Comparison of ENCODE assay signal across 19 cellular contexts in the genomic region with DNA sequence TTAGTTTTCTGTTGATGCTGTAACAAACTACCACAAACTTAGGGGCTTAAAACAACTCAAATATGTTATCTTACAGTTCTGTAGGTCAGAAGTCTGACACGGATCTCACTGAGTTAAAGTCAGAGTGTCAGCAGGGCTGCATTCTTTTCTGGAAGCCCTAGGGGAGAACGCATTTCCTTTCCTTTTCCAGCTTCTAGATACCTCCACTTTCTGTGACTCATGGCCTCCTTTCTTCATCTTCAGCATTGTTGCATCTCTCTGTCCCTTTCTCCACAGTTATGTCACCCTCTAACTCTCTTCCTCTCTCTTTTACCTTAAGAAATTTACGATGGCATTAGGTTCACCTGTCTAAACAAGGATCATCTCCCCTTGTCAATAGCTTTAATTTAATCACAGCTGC. TPM values are rescaled to one million over a fixed set of nuclear protein-coding genes. Genes with fewer than 3 reads are reported as not detected.
A peak's percentile ranks its signal among the peaks of the same experiment; 100 is the strongest.
DNase-seq lines count a peak whose midpoint lies in the region; ATAC-seq and TF ChIP-seq lines count a peak whose summit lies in the region.
"Had no signal": no experiment of that assay in that cellular context is flagged by ENCODE, and none has a peak within 500 bp of the region (broad histone marks: within the 10 kb centered on the region; RNA-seq: fewer than 3 reads in every experiment).

No MANE protein-coding gene starts in this region.

- peak overlapping the region; percentile 39; the same call in 1 of the 2 replicates for H3K9ac ChIP-seq in IMR-90 (ENCODE audit: low read depth, low read length)

- TF ChIP-seq RAD21 in IMR-90 (IDR thresholded peaks at IDR 0.05; ENCODE audit: low read length), result no peak

- no peak for TF ChIP-seq CTCF in Calu3 (IDR thresholded peaks at IDR 0.05; ENCODE audit: unreplicated experiment)
- TF ChIP-seq CTCF in IMR-90 (conservative IDR thresholded peaks at IDR 0.05; ENCODE audit: low read depth, low read length), result no peak
- no peak for TF ChIP-seq CTCF in chondrocyte (IDR thresholded peaks at IDR 0.05)

- CTCF ChIA-PET in Calu3 (lab: Charles Lee), result interaction anchor here (0.6 kb wide), 1 partner anchor 18 kb away, joined by 3 read pairs; no protein-coding TSS in a partner anchor
- CTCF ChIA-PET in IMR-90 (lab: Yijun Ruan, JAX), result no interaction called here

- no peak for TF ChIP-seq POLR2A in IMR-90 (IDR thresholded peaks at IDR 0.05; ENCODE audit: low read depth, low read length)

- no peak overlapping the region for H4K91ac ChIP-seq in IMR-90 (ENCODE audit: insufficient read depth, low read depth, low read length)

- H2AK9ac ChIP-seq in IMR-90 (replicated peaks; ENCODE audit: low read depth, low read length, poor library complexity), result no peak overlapping the region

- no peak overlapping the region for H2AFZ ChIP-seq in IMR-90 (replicated peaks; ENCODE audit: low read length, poor library complexity)

- dilution Hi-C loops in IMR-90 (cut with HindIII; ENCODE audit: low sequenced_read_pairs, unreplicated experiment), result no loop called here

- no peaks in the 10 kb centered on the region for H3K36me3 ChIP-seq in IMR-90 (ENCODE audit: control insufficient read depth, insufficient read depth, low read length)
- H3K36me3 ChIP-seq: heart left ventricle, left lung had no signal

- H3K23ac ChIP-seq in IMR-90 (ENCODE audit: low read depth, low read length), result no peak overlapping the region

- peak overlapping the region; percentile 6; the same call in 1 of the 2 replicates for H3K14ac ChIP-seq in IMR-90 (replicated peaks; ENCODE audit: low read depth, low read length)

- no peaks in the 10 kb centered on the region for H3K9me3 Mint-ChIP-seq in Calu3 (ENCODE audit: low read depth, unreplicated experiment)
- H3K9me3 Mint-ChIP-seq in chondrocyte (ENCODE audit: low read depth), result no peaks in the 10 kb centered on the region
- H3K9me3 Mint-ChIP-seq: effector memory CD8-positive, alpha-beta T cell; natural killer cell; type B pancreatic cell had no signal

- ATAC-seq in IMR-90 (ENCODE audit: low read depth) (peak; percentile 54), GM19467 (IDR thresholded peaks at IDR 0.05; ENCODE audit: unreplicated experiment) (no peak)
- ATAC-seq: effector memory CD8-positive, alpha-beta T cell; heart left ventricle; left lung; natural killer cell; Panc1; right cardiac atrium had no signal

- H3K4me3 ChIP-seq in IMR-90 (ENCODE audit: insufficient read depth, low read depth, low read length), result no peak overlapping the region
- H3K4me3 ChIP-seq: heart left ventricle, left lung had no signal

- H3K27me3 ChIP-seq in IMR-90 (ENCODE audit: control insufficient read depth, insufficient read depth, low read length), result no peaks in the 10 kb centered on the region
- H3K27me3 ChIP-seq: heart left ventricle, left lung had no signal

- H3K4me1 Mint-ChIP-seq in Calu3 (ENCODE audit: low read depth, unreplicated experiment) (peaks cover 32% of the 10 kb centered on the region), chondrocyte (ENCODE audit: low read depth) (peaks cover 16% of the 10 kb centered on the region)
- H3K4me1 Mint-ChIP-seq: B cell, natural killer cell had no signal

- WGBS in IMR-90 (ENCODE audit: extremely low coverage in 2 of 2, insufficient read length in 1 of 2), 2 experiments, result 23% methylated on average over 3 of the region's 3 CpGs; no CpG with 5 or more reads in 1 of the 2 experiments

- no peak overlapping the region for H3K4me3 Mint-ChIP-seq in Calu3 (ENCODE audit: low read depth, unreplicated experiment)
- H3K4me3 Mint-ChIP-seq in chondrocyte (ENCODE audit: unreplicated experiment), result no peak overlapping the region
- H3K4me3 Mint-ChIP-seq: B cell; effector memory CD8-positive, alpha-beta T cell; natural killer cell; type B pancreatic cell had no signal

- H3K18ac ChIP-seq in IMR-90 (ENCODE audit: low read depth, low read length), result peak overlapping the region; percentile 32; the same call in 1 of the 2 replicates

- in situ Hi-C loops in IMR-90 (cut with MboI; ENCODE audit: low sequenced_read_pairs), result no loop called here

- H3K27ac Mint-ChIP-seq in Calu3 (ENCODE audit: unreplicated experiment) (peak overlapping the region; percentile 31), chondrocyte (ENCODE audit: unreplicated experiment) (peak overlapping the region; percentile 58)
- H3K27ac Mint-ChIP-seq: B cell; effector memory CD8-positive, alpha-beta T cell; natural killer cell; type B pancreatic cell had no signal

- peak overlapping the region; percentile 1; the same call in 1 of the 2 replicates for H4K5ac ChIP-seq in IMR-90 (ENCODE audit: low read depth, low read length)

- H3K56ac ChIP-seq in IMR-90 (ENCODE audit: extremely low read depth, insufficient read depth, low read length), result no peak overlapping the region

- POLR2A ChIA-PET in IMR-90 (lab: Charles Lee; ENCODE audit: unreplicated experiment), result no interaction called here

- H3K4me1 ChIP-seq in IMR-90 (ENCODE audit: control insufficient read depth, insufficient read depth, low read length), result peaks cover 3% of the 10 kb centered on the region; the same call in 1 of the 2 replicates
- H3K4me1 ChIP-seq: left lung had no signal

- no peaks in the 10 kb centered on the region for H3K27me3 Mint-ChIP-seq in Calu3 (ENCODE audit: unreplicated experiment)
- H3K27me3 Mint-ChIP-seq in chondrocyte (ENCODE audit: low read depth), result no peaks in the 10 kb centered on the region
- H3K27me3 Mint-ChIP-seq: type B pancreatic cell had no signal

- H3K79me1 ChIP-seq in IMR-90 (ENCODE audit: low read depth in 1 of 2, low read length in 2 of 2), result no peaks in the 10 kb centered on the region

- H2BK120ac ChIP-seq in IMR-90 (ENCODE audit: low read depth, low read length), result peak overlapping the region; percentile 60

- H3K9me1 ChIP-seq in IMR-90 (ENCODE audit: insufficient read depth, low read length), result peaks cover 3% of the 10 kb centered on the region

- H3K36me3 Mint-ChIP-seq in Calu3 (ENCODE audit: insufficient read depth, unreplicated experiment) (no peaks in the 10 kb centered on the region), chondrocyte (ENCODE audit: low read depth) (no peaks in the 10 kb centered on the region)
- H3K36me3 Mint-ChIP-seq: natural killer cell, type B pancreatic cell had no signal

- BruUV-seq in Calu3 (replicated peaks; lab: Mats Ljungman, UMichigan), result no TSS peak
- no TSS peak for BruUV-seq in IMR-90 (replicated peaks; lab: Mats Ljungman, UMichigan)

- peak overlapping the region; percentile 66; the same call in 2 of the 3 replicates for H2BK15ac ChIP-seq in IMR-90 (ENCODE audit: low read depth, low read length)

- peak overlapping the region in 1 of 2 experiments; percentile 53; a peak in 3 of 4 replicates for H4K8ac ChIP-seq in IMR-90 (ENCODE audit: low read depth in 2 of 2, low read length in 2 of 2)

- H3K9me3 ChIP-seq in IMR-90 (ENCODE audit: control insufficient read depth, insufficient read depth, low read length), result no peaks in the 10 kb centered on the region
- H3K9me3 ChIP-seq: heart left ventricle, left lung had no signal

- H4K20me1 ChIP-seq in IMR-90 (ENCODE audit: insufficient read depth, low read length), result no peaks in the 10 kb centered on the region

- DNase-seq in Calu3 (no peak), IMR-90 (peak; percentile 65), chondrocyte (ENCODE audit: low spot score) (no peak), kidney glomerular epithelial cell (lab: John Stamatoyannopoulos, UW) (peak; percentile 19), SKM-1 treated with dmso at 0.1 percent for 144 hours (lab: John Stamatoyannopoulos, UW; ENCODE audit: unreplicated experiment) (no peak)
- no peak for DNase-seq in activated CD4-positive, CD25-positive, alpha-beta regulatory T cell (lab: John Stamatoyannopoulos, UW)
- no peak for DNase-seq in stimulated activated CD4-positive, alpha-beta T cell treated with anti-CD3 and anti-CD28 coated beads, Interleukin-12 subunit alpha, Interleukin-12 subunit beta, amount 100 ng/mL, for 4 hours
- DNase-seq: effector memory CD8-positive, alpha-beta T cell; heart left ventricle; left lung; natural killer cell; NCI-H1105; NCI-H510A treated with DMSO at 0.1 percent for 48 hours; right cardiac atrium; stimulated activated CD4-positive, alpha-beta T cell treated with anti-CD3 and anti-CD28 coated beads, Interleukin-4, amount 100 ng/mL, for 24 hours had no signal

- H3K4ac ChIP-seq in IMR-90 (ENCODE audit: low read depth, low read length), result peak overlapping the region; percentile 35; the same call in 1 of the 2 replicates

- intact Hi-C loops in Calu3 (cut with micrococcal nuclease; ENCODE audit: unreplicated experiment), result no loop called here
- intact Hi-C loops in IMR-90 (cut with micrococcal nuclease), result no loop called here

- no peak overlapping the region for H2AK5ac ChIP-seq in IMR-90 (ENCODE audit: low read depth, low read length)

- peak overlapping the region; percentile 63; the same call in 1 of the 2 replicates for H3K4me2 ChIP-seq in IMR-90 (ENCODE audit: low read depth, low read length)

- H2BK20ac ChIP-seq in IMR-90 (ENCODE audit: low read depth, low read length), result peak overlapping the region; percentile 68; the same call in 1 of the 2 replicates

- H3K27ac ChIP-seq in IMR-90 (ENCODE audit: insufficient read depth, low read length), result no peak overlapping the region
- H3K27ac ChIP-seq: heart left ventricle, left lung had no signal

- peak overlapping the region; percentile 57 for H2BK5ac ChIP-seq in IMR-90 (ENCODE audit: low read depth, low read length, poor library complexity, severe bottlenecking)

TF ChIP-seq in IMR-90, 13 proteins besides CTCF, POLR2A, EP300 and RAD21:
- no peak for TF ChIP-seq FOS (IDR thresholded peaks at IDR 0.05; ENCODE audit: low read depth, low read length)
- TF ChIP-seq NFE2L2 (IDR thresholded peaks at IDR 0.05; ENCODE audit: low read depth, low read length), result no peak
- TF ChIP-seq CEBPB (IDR thresholded peaks at IDR 0.05; ENCODE audit: low read depth, low read length), result peak; percentile 82
- no peak for TF ChIP-seq RFX5 (IDR thresholded peaks at IDR 0.05; ENCODE audit: low read depth, low read length)

RNA-seq across cellular contexts. Expression of a gene that starts 13.3 kb away (rescaled TPM):
- total RNA-seq in Calu3 (2022) (110 and 115 TPM in 2 replicates), IMR-90 (2012; rRNA removed) (123 and 131 TPM in 2 replicates), chondrocyte (105 to 110 TPM (median 108 TPM) in 3 replicates)
- 70.9 and 80.6 TPM in 2 replicates for polyA plus RNA-seq in IMR-90 (2012; rRNA removed)
- polyA plus RNA-seq in IMR-90 (2012; cell fraction: cytosol; rRNA removed), result 40.7 and 121 TPM in 2 replicates
- 131 and 135 TPM in 2 replicates for polyA plus RNA-seq in IMR-90 (2012; cell fraction: nucleus; rRNA removed; ENCODE audit: low replicate concordance)

Comparison
In these comparisons a context has a peak if more than half of its experiments do, and no peak if none do; other contexts are left out.
1. DNase-seq: peak in IMR-90 (single experiment) and kidney glomerular epithelial cell (single experiment); none in Calu3 (single experiment), chondrocyte (single experiment), activated CD4-positive, CD25-positive, alpha-beta regulatory T cell (0 of 4), stimulated activated CD4-positive, alpha-beta T cell treated with anti-CD3 and anti-CD28 coated beads, Interleukin-12 subunit alpha, Interleukin-12 subunit beta, amount 100 ng/mL, for 4 hours (single experiment) and SKM-1 treated with dmso at 0.1 percent for 144 hours (single experiment).